Comparison of ENCODE assay signal across 1 cellular context in genomic region chr2:70514612-70515055, GRCh38.
TF ChIP-seq lines count a peak whose summit lies in the region.

No MANE protein-coding gene starts in this region.

TF ChIP-seq in HCT116, 20 proteins besides CTCF, POLR2A, EP300 and RAD21 (continued from another document):
- TF ChIP-seq MAX (IDR thresholded peaks at IDR 0.05), result no peak
- no peak for TF ChIP-seq SP1 (IDR thresholded peaks at IDR 0.05; ENCODE audit: low read depth)
- TF ChIP-seq SIN3A (IDR thresholded peaks at IDR 0.05; ENCODE audit: low read depth), result no peak
- no peak for TF ChIP-seq ZFX (IDR thresholded peaks at IDR 0.05)
TF ChIP-seq in HCT116: peak in this region for 0.
